16 cellular contexts compared by ENCODE assay signal in the genomic region with DNA sequence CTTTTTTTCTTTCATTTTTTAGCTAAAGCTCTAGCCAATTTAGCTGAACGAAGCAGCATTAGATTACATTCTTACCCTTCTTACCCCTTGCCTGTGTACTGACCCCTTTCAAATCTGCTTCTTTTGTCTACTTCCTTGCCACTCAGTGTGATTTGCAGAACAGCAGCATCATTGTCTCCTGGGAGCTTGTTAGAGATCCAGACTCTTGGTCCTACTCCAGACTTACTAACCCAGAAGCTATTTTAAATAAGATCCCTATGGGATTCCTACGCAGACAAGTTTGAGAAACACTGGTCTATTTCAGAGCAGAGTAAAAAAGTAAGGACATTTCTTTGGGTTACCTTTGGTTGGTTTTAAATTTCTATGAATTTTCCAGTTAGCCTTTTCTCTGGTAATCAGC. TPM values are rescaled to one million over a fixed set of nuclear protein-coding genes. Genes with fewer than 3 reads are reported as not detected.
DNase-seq lines count a peak whose midpoint lies in the region; ATAC-seq and TF ChIP-seq lines count a peak whose summit lies in the region.
"Had no signal": no experiment of that assay in that cellular context is flagged by ENCODE, and none has a peak within 500 bp of the region (broad histone marks: within the 10 kb centered on the region; RNA-seq: fewer than 3 reads in every experiment).

No MANE protein-coding gene starts in this region.

- DNase-seq in SK-N-SH (no peak), foreskin fibroblast (peak; percentile 6 to 44), progenitor cell of endocrine pancreas (ENCODE audit: low spot score, unreplicated experiment) (no peak), left colon (no peak), NCI-H524 treated with DMSO at 0.1 percent for 48 hours (lab: John Stamatoyannopoulos, UW) (no peak)
- DNase-seq in stimulated activated naive CD4-positive, alpha-beta T cell treated with Interleukin-2 at 50 U/mL for 16 hours (lab: John Stamatoyannopoulos, UW): no peak
- DNase-seq: activated naive CD4-positive, alpha-beta T cell treated with Interleukin-2 at 50 U/mL for 16 hours; CD8-positive, alpha-beta T cell; foreskin keratinocyte; KBM-7; NCI-H2081 treated with DMSO at 0.1 percent for 48 hours; stimulated activated CD4-positive, alpha-beta T cell treated with anti-CD3 and anti-CD28 coated beads, Interleukin-4, amount 100 ng/mL, for 4 hours; stomach had no signal

- H3K36me3 ChIP-seq in BLaER1 (no peaks in the 10 kb centered on the region), SK-N-SH (replicated peaks in 1 of 2; ENCODE audit: control insufficient read depth in 1 of 2, insufficient read depth in 2 of 2, low read length in 1 of 2) (no peaks in the 10 kb centered on the region)
- H3K36me3 ChIP-seq: stomach had no signal

- no peaks in the 10 kb centered on the region for H3K9me2 ChIP-seq in SK-N-SH

- no peaks in the 10 kb centered on the region for H3K79me2 ChIP-seq in SK-N-SH (ENCODE audit: insufficient read depth)

- CTCF ChIA-PET in SK-N-SH (lab: Yijun Ruan, JAX): interaction anchor here (1.1 to 2.2 kb wide), 3 partner anchors 8 to 252 kb away, joined by 3 to 5 read pairs (median 3); partner anchors contain the start of gene LRRC39

- no peak for TF ChIP-seq EP300 in SK-N-SH (IDR thresholded peaks at IDR 0.05; ENCODE audit: borderline replicate concordance in 1 of 2, low read depth in 1 of 2, low read length in 1 of 2)

- no peak overlapping the region for H3K27ac ChIP-seq in BLaER1
- H3K27ac ChIP-seq in SK-N-SH (ENCODE audit: low read depth in 2 of 2, low read length in 1 of 2): no peak overlapping the region
- H3K27ac ChIP-seq: foreskin keratinocyte, stomach had no signal

- no peaks in the 10 kb centered on the region for H3K27me3 Mint-ChIP-seq in progenitor cell of endocrine pancreas

- no peaks in the 10 kb centered on the region for H3F3A ChIP-seq in SK-N-SH (replicated peaks; ENCODE audit: insufficient read depth)

- no peak for TF ChIP-seq RAD21 in SK-N-SH (IDR thresholded peaks at IDR 0.05; ENCODE audit: low read length)

- no peaks in the 10 kb centered on the region for H3K9me3 Mint-ChIP-seq in progenitor cell of endocrine pancreas (ENCODE audit: low read depth)
- H3K9me3 Mint-ChIP-seq: CD8-positive, alpha-beta T cell had no signal

- H4K20me1 ChIP-seq in BLaER1 (no peaks in the 10 kb centered on the region), SK-N-SH (ENCODE audit: insufficient read depth) (no peaks in the 10 kb centered on the region)

- 75% methylated on average over 2 of the region's 2 CpGs for WGBS in SK-N-SH (ENCODE audit: low lambda C conversion rate)

- POLR2A ChIA-PET in SK-N-SH (lab: Yijun Ruan, JAX): no interaction called here

- H3K4me3 ChIP-seq in BLaER1 (no peak overlapping the region), SK-N-SH (ENCODE audit: low read depth in 2 of 2, low read length in 1 of 2) (no peak overlapping the region), foreskin fibroblast (ENCODE audit: low read depth in 1 of 2, low read length in 2 of 2) (no peak overlapping the region)
- H3K4me3 ChIP-seq: stomach had no signal

- peak overlapping the region; percentile 19 for H3K27ac Mint-ChIP-seq in progenitor cell of endocrine pancreas
- H3K27ac Mint-ChIP-seq: CD8-positive, alpha-beta T cell had no signal

- H3K27me3 ChIP-seq in BLaER1 (no peaks in the 10 kb centered on the region), SK-N-SH (ENCODE audit: insufficient read depth) (no peaks in the 10 kb centered on the region)
- H3K27me3 ChIP-seq: foreskin keratinocyte, stomach had no signal

- H3K4me1 ChIP-seq in BLaER1 (peaks cover 9% of the 10 kb centered on the region; the same call in 1 of the 2 replicates), SK-N-SH (ENCODE audit: control insufficient read depth in 1 of 2, insufficient read depth in 2 of 2, low read depth in 1 of 2, low read length in 1 of 2) (no peaks in the 10 kb centered on the region)
- H3K4me1 ChIP-seq: foreskin keratinocyte, stomach had no signal

- H3K9ac ChIP-seq in BLaER1 (no peak overlapping the region), SK-N-SH (no peak overlapping the region)

- no peaks in the 10 kb centered on the region for H3K36me3 Mint-ChIP-seq in progenitor cell of endocrine pancreas (ENCODE audit: insufficient read depth)
- H3K36me3 Mint-ChIP-seq: CD8-positive, alpha-beta T cell had no signal

- H3K9me3 ChIP-seq in BLaER1 (no peaks in the 10 kb centered on the region), SK-N-SH (no peaks in the 10 kb centered on the region)
- H3K9me3 ChIP-seq: stomach had no signal

- no peak overlapping the region for H3K4me3 Mint-ChIP-seq in progenitor cell of endocrine pancreas (ENCODE audit: low read depth)
- H3K4me3 Mint-ChIP-seq: CD8-positive, alpha-beta T cell had no signal

- no peaks in the 10 kb centered on the region for H3K4me1 Mint-ChIP-seq in progenitor cell of endocrine pancreas (ENCODE audit: low read depth)

- no peak for TF ChIP-seq CTCF in SK-N-SH (IDR thresholded peaks at IDR 0.05)
- TF ChIP-seq CTCF in foreskin fibroblast (IDR thresholded peaks at IDR 0.05; ENCODE audit: low read depth, low read length): no peak
- no peak for TF ChIP-seq CTCF in progenitor cell of endocrine pancreas (IDR thresholded peaks at IDR 0.05; ENCODE audit: unreplicated experiment)

- ATAC-seq in GM19397 (IDR thresholded peaks at IDR 0.05; ENCODE audit: unreplicated experiment) (no peak), left colon (no peak)
- ATAC-seq: CD8-positive, alpha-beta T cell; foreskin keratinocyte; Panc1 had no signal

- intact Hi-C loops in left colon (cut with DNase I, micrococcal nuclease): no loop called here

- peak overlapping the region; percentile 49; the same call in 1 of the 2 replicates for H2AFZ ChIP-seq in SK-N-SH (ENCODE audit: low read depth)

- H3K4me2 ChIP-seq in BLaER1: peak overlapping the region; percentile 9; the same call in 1 of the 2 replicates
- H3K4me2 ChIP-seq in SK-N-SH: no peak overlapping the region

TF ChIP-seq in SK-N-SH, 30 proteins besides CTCF, POLR2A, EP300 and RAD21 (continues in another document):
- no peak for TF ChIP-seq NFIC (IDR thresholded peaks at IDR 0.05; ENCODE audit: borderline replicate concordance)
- no peak for TF ChIP-seq MXI1 (IDR thresholded peaks at IDR 0.05; ENCODE audit: low read depth, low read length)
- TF ChIP-seq EZH2phosphoT487 (IDR thresholded peaks at IDR 0.05; ENCODE audit: borderline replicate concordance, low read depth): no peak
- TF ChIP-seq RCOR1 (IDR thresholded peaks at IDR 0.05; ENCODE audit: low read length): no peak
- TF ChIP-seq RFX5 (IDR thresholded peaks at IDR 0.05; ENCODE audit: low read length): no peak
- TF ChIP-seq, protein P1, sequence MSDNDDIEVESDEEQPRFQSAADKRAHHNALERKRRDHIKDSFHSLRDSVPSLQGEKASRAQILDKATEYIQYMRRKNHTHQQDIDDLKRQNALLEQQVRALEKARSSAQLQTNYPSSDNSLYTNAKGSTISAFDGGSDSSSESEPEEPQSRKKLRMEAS (IDR thresholded peaks at IDR 0.05; ENCODE audit: low read depth): no peak
- no peak for TF ChIP-seq SMC3 (IDR thresholded peaks at IDR 0.05; ENCODE audit: low read depth, low read length)
- TF ChIP-seq TEAD4 (IDR thresholded peaks at IDR 0.05; ENCODE audit: borderline replicate concordance, insufficient read depth): no peak
- TF ChIP-seq FOSL2 (IDR thresholded peaks at IDR 0.05; ENCODE audit: borderline replicate concordance, low read depth): no peak
- TF ChIP-seq YY1 (IDR thresholded peaks at IDR 0.05; ENCODE audit: low read depth): no peak
- TF ChIP-seq POLR2AphosphoS5 (IDR thresholded peaks at IDR 0.05; ENCODE audit: low read depth, low read length): no peak
- TF ChIP-seq TAF1 (IDR thresholded peaks at IDR 0.05; ENCODE audit: borderline replicate concordance, low read depth, low read length): no peak
- TF ChIP-seq GABPA (IDR thresholded peaks at IDR 0.05; ENCODE audit: low read depth): no peak
- no peak for TF ChIP-seq CHD2 (IDR thresholded peaks at IDR 0.05; ENCODE audit: low read length, partially characterized antibody)
- TF ChIP-seq ELF1 (IDR thresholded peaks at IDR 0.05): no peak

RNA-seq across cellular contexts. Expression of gene LRRC39, which starts 13.8 kb away (rescaled TPM):
- 1.6 and 3.0 TPM in 2 replicates for polyA plus RNA-seq in SK-N-SH (2012; rRNA removed)
- polyA plus RNA-seq in SK-N-SH (2012; cell fraction: cytosol; rRNA removed): 0.45 and 0.47 TPM in 2 replicates
- 7.3 and 16.1 TPM in 2 replicates for polyA plus RNA-seq in SK-N-SH (2012; cell fraction: nucleus; rRNA removed)
- total RNA-seq in progenitor cell of endocrine pancreas: 1.1 and 1.8 TPM in 2 replicates
- under 1 TPM in 1 of 2 donors, not detected in 1; 0.40 TPM for total RNA-seq in left colon

RNA-seq across cellular contexts. Expression of gene TRMT13, which starts 31.3 kb away (rescaled TPM):
- polyA plus RNA-seq in SK-N-SH (2012; rRNA removed): 7.6 and 12.6 TPM in 2 replicates
- polyA plus RNA-seq in SK-N-SH (2012; cell fraction: cytosol; rRNA removed): 7.3 and 9.6 TPM in 2 replicates
- polyA plus RNA-seq in SK-N-SH (2012; cell fraction: nucleus; rRNA removed): 15.6 and 39.1 TPM in 2 replicates
- total RNA-seq in progenitor cell of endocrine pancreas (23.9 and 26.2 TPM in 2 replicates), left colon (10 to 100 TPM in 1 of 2 donors, 1 to 10 TPM in 1; 8.9 to 11.5 TPM)

RNA-seq across cellular contexts. Expression of gene SASS6, which starts 31.5 kb away (rescaled TPM):
- polyA plus RNA-seq in SK-N-SH (2012; rRNA removed): 0.48 and 0.58 TPM in 2 replicates
- polyA plus RNA-seq in SK-N-SH (2012; cell fraction: cytosol; rRNA removed): 0.76 and 0.86 TPM in 2 replicates
- polyA plus RNA-seq in SK-N-SH (2012; cell fraction: nucleus; rRNA removed): 0.61 and 1.5 TPM in 2 replicates
- total RNA-seq in progenitor cell of endocrine pancreas (11.1 and 11.5 TPM in 2 replicates), left colon (1 to 10 TPM; 2.7 to 3.8 TPM)

Comparison
In these comparisons a context has a peak if more than half of its experiments do, and no peak if none do; other contexts are left out.
1. DNase-seq: peak in foreskin fibroblast (2 of 2); none in SK-N-SH (single experiment), progenitor cell of endocrine pancreas (single experiment), stimulated activated naive CD4-positive, alpha-beta T cell treated with Interleukin-2 at 50 U/mL for 16 hours (single experiment), left colon (0 of 2) and NCI-H524 treated with DMSO at 0.1 percent for 48 hours (single experiment).